In the genomic region with DNA sequence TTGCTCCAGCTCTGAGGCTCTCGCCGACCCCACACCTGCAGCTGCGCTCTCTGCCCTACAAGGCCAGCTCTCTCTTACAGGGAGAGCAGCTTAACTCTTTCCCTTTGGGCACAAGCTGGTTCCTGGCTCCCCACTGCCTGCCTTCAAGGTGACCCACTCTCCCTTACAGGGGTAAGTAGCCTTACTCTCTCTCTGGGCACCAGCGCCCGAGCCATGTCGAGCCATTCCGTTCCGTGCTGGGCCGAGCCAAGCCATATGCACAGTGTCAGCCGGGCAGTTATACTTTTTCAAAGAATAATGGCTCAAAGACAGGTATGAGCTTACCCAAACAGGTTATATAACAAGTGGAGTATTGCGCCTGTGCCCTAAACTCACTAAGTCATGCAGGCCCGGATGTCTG, we compare ENCODE assay signal across 30 cellular contexts.
"Had no signal": no experiment of that assay in that cellular context is flagged by ENCODE, and none has a peak within 500 bp of the region (broad histone marks: within the 10 kb centered on the region; RNA-seq: fewer than 3 reads in every experiment).

No MANE protein-coding gene starts in this region.

- H3K4me1 ChIP-seq: esophagus squamous epithelium, gastroesophageal sphincter, heart right ventricle had no signal

- H3K27ac ChIP-seq: brain microvascular endothelial cell, epithelial cell of prostate, esophagus squamous epithelium, gastroesophageal sphincter, heart right ventricle, WERI-Rb-1 had no signal

- H3K9me3 Mint-ChIP-seq: activated T-cell treated with anti-CD3 and anti-CD28 coated beads, Interleukin-2, amount 50 U/mL, for 4 hours; activated T-helper 17 cell treated with anti-CD3 and anti-CD28 coated beads, Interleukin-2, amount 50 U/mL, for 72 hours; effector memory CD8-positive, alpha-beta T cell had no signal

- DNase-seq: activated B cell treated with CpG ODN at 0.5 μM for 24 hours; activated CD4-positive, alpha-beta T cell treated with anti-CD3 and anti-CD28 coated beads for 48 hours; activated CD4-positive, alpha-beta T cell treated with anti-CD3 and anti-CD28 coated beads, Interleukin-2, amount 50 U/mL, for 1 hour; activated CD4-positive, alpha-beta T cell treated with anti-CD3 and anti-CD28 coated beads, Interleukin-2, amount 50 U/mL, for 48 hours; activated CD8-positive, alpha-beta memory T cell treated with anti-CD3 and anti-CD28 coated beads for 24 hours; activated CD8-positive, alpha-beta T cell treated with anti-CD3 and anti-CD28 coated beads for 36 hours; activated effector memory CD4-positive, alpha-beta T cell treated with Interleukin-2 at 50 U/mL for 16 hours; activated gamma-delta T cell treated with Interleukin-2 at 50 U/mL for 16 hours; activated naive CD4-positive, alpha-beta T cell treated with anti-CD3 and anti-CD28 coated beads, Interleukin-2, amount 50 U/mL, for 16 hours; activated naive CD4-positive, alpha-beta T cell treated with Interleukin-2 at 50 U/mL for 16 hours; activated T-cell treated with anti-CD3 and anti-CD28 coated beads, Interleukin-2, amount 50 U/mL, for 4 hours; anterior cingulate cortex; caudate nucleus; cortex of kidney; effector CD4-positive, alpha-beta T cell; effector memory CD8-positive, alpha-beta T cell; esophagus squamous epithelium; foreskin melanocyte; heart right ventricle; T-helper 2 cell; T-helper 9 cell; WERI-Rb-1 had no signal

- H3K4me1 Mint-ChIP-seq: activated B cell treated with CpG ODN at 0.5 μM for 24 hours had no signal

- H3K27ac Mint-ChIP-seq: activated B cell treated with CpG ODN at 0.5 μM for 24 hours; activated CD8-positive, alpha-beta T cell treated with anti-CD3 and anti-CD28 coated beads for 36 hours; activated naive CD8-positive, alpha-beta T cell; activated T-helper 17 cell treated with anti-CD3 and anti-CD28 coated beads, Interleukin-2, amount 50 U/mL, for 72 hours; effector memory CD8-positive, alpha-beta T cell had no signal

- H3K4me3 ChIP-seq: esophagus squamous epithelium, gastroesophageal sphincter, heart right ventricle had no signal

- H3K36me3 ChIP-seq: brain microvascular endothelial cell, esophagus squamous epithelium, gastroesophageal sphincter, heart right ventricle, WERI-Rb-1 had no signal

- H3K27me3 ChIP-seq: brain microvascular endothelial cell had no signal

- ATAC-seq: effector memory CD8-positive, alpha-beta T cell; gastroesophageal sphincter; heart right ventricle had no signal

- FAIRE-seq: colon, endometrium, endothelial cell of umbilical vein had no signal

- H3K4me3 Mint-ChIP-seq: activated B cell treated with CpG ODN at 0.5 μM for 24 hours; activated CD8-positive, alpha-beta T cell treated with anti-CD3 and anti-CD28 coated beads for 36 hours; activated naive CD8-positive, alpha-beta T cell; activated T-cell treated with anti-CD3 and anti-CD28 coated beads, Interleukin-2, amount 50 U/mL, for 4 hours; activated T-helper 17 cell treated with anti-CD3 and anti-CD28 coated beads, Interleukin-2, amount 50 U/mL, for 72 hours; effector memory CD8-positive, alpha-beta T cell had no signal
